1 cellular context compared by ENCODE assay signal in genomic region chr2:18506883-18507519, GRCh38.
TF ChIP-seq lines count a peak whose summit lies in the region.

No MANE protein-coding gene starts in this region.

TF ChIP-seq in SK-N-SH, 30 proteins besides CTCF, POLR2A, EP300 and RAD21 (continued from another document):
- no peak for TF ChIP-seq IRF3 (IDR thresholded peaks at IDR 0.05; ENCODE audit: low read depth, low read length)
- TF ChIP-seq RCOR1 (IDR thresholded peaks at IDR 0.05; ENCODE audit: low read length): no peak
- TF ChIP-seq FOSL2 (IDR thresholded peaks at IDR 0.05; ENCODE audit: borderline replicate concordance, low read depth): no peak
- no peak for TF ChIP-seq MXI1 (IDR thresholded peaks at IDR 0.05; ENCODE audit: low read depth, low read length)
- TF ChIP-seq YY1 (IDR thresholded peaks at IDR 0.05; ENCODE audit: low read depth): no peak
- no peak for TF ChIP-seq RXRA (IDR thresholded peaks at IDR 0.05; ENCODE audit: borderline replicate concordance, low read depth)
- no peak for TF ChIP-seq FOXM1 (IDR thresholded peaks at IDR 0.05; ENCODE audit: low read depth)
- no peak for TF ChIP-seq SMC3 (IDR thresholded peaks at IDR 0.05; ENCODE audit: low read depth, low read length)
- TF ChIP-seq REST (IDR thresholded peaks at IDR 0.05; ENCODE audit: low read depth, low read length): no peak
- TF ChIP-seq GATA2 (CRISPR knock-in tag; IDR thresholded peaks at IDR 0.05): no peak
- no peak for TF ChIP-seq TCF12 (IDR thresholded peaks at IDR 0.05)
- TF ChIP-seq FOXJ3 (CRISPR knock-in tag; IDR thresholded peaks at IDR 0.05): no peak
- TF ChIP-seq MAX (IDR thresholded peaks at IDR 0.05; ENCODE audit: low read depth): no peak
- TF ChIP-seq RFX5 (IDR thresholded peaks at IDR 0.05; ENCODE audit: low read length): no peak
- no peak for TF ChIP-seq ELF1 (IDR thresholded peaks at IDR 0.05)
